19 cellular contexts compared by ENCODE assay signal in the genomic region with DNA sequence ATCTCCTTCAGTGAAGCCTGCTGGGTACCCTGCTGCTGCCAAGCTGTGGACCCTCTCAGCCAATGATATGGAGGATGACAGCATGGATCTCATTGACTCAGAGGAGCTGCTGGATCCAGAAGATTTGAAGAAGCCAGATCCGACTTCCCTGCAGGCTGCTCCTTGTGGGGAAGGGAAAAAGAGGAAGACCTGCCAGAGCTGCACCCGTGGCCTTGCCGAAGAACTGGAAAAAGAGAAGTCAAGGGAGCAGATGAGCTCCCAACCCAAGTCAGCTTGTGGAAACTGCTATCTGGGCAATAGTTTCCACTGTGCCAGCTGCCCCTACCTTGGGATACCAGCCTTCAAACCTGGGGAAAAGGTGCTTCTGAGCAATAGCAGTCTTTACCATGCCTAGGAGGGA.
"Had no signal": no experiment of that assay in that cellular context is flagged by ENCODE, and none has a peak within 500 bp of the region (broad histone marks: within the 10 kb centered on the region; RNA-seq: fewer than 3 reads in every experiment).

No MANE protein-coding gene starts in this region.

- H3K4me1 Mint-ChIP-seq: central memory CD8-positive, alpha-beta T cell; neural progenitor cell had no signal

- H3K4me1 ChIP-seq: body of pancreas, gastrocnemius medialis, neural progenitor cell, pancreas, thyroid gland, uterus had no signal

- H3K36me3 ChIP-seq: gastrocnemius medialis, heart right ventricle, neural progenitor cell, pancreas, stomach, thyroid gland, uterus had no signal

- DNase-seq: activated CD4-positive, alpha-beta T cell treated with anti-CD3 and anti-CD28 coated beads for 48 hours; activated naive CD4-positive, alpha-beta T cell; amniotic stem cell; cortex of kidney; effector memory CD4-positive, alpha-beta T cell; gastrocnemius medialis; heart right ventricle; pancreas; stimulated activated CD4-positive, alpha-beta T cell treated with anti-CD3 and anti-CD28 coated beads, Interleukin-15, amount 100 ng/mL, for 24 hours; stimulated activated CD4-positive, alpha-beta T cell treated with anti-CD3 and anti-CD28 coated beads, Interleukin-4, amount 100 ng/mL, for 4 hours; stomach; T1000; thyroid gland; uterus had no signal

- H3K27ac ChIP-seq: body of pancreas, epithelial cell of prostate, gastrocnemius medialis, heart right ventricle, neural progenitor cell, pancreas, stomach, thyroid gland, uterus had no signal

- H3K4me2 ChIP-seq: neural progenitor cell had no signal

- H3K9me3 ChIP-seq: body of pancreas, pancreas, thyroid gland had no signal

- ATAC-seq: body of pancreas, gastrocnemius medialis had no signal

- H3K27me3 ChIP-seq: pancreas, uterus had no signal

- H2AFZ ChIP-seq: neural progenitor cell had no signal

- H3K9ac ChIP-seq: neural progenitor cell had no signal

- H3K27ac Mint-ChIP-seq: activated T-helper 1 cell treated with anti-CD3 and anti-CD28 coated beads, Interleukin-12 subunit alpha, Interleukin-12 subunit beta, Interleukin-2, Interleukin-4 antibody, amounts not matched to agents 30 ng/mL and 10 ng/mL and 1 ng/mL, durations not matched to agents 14 hours and 24 hours and 36 hours; neural progenitor cell had no signal

- H3K4me3 ChIP-seq: body of pancreas, gastrocnemius medialis, heart right ventricle, neural progenitor cell, pancreas, stomach, thyroid gland, uterus had no signal

- H3K4me3 Mint-ChIP-seq: activated T-helper 1 cell treated with anti-CD3 and anti-CD28 coated beads, Interleukin-12 subunit alpha, Interleukin-12 subunit beta, Interleukin-2, Interleukin-4 antibody, amounts not matched to agents 30 ng/mL and 10 ng/mL and 1 ng/mL, durations not matched to agents 14 hours and 24 hours and 36 hours; central memory CD8-positive, alpha-beta T cell; neural progenitor cell had no signal
